In the genomic region with DNA sequence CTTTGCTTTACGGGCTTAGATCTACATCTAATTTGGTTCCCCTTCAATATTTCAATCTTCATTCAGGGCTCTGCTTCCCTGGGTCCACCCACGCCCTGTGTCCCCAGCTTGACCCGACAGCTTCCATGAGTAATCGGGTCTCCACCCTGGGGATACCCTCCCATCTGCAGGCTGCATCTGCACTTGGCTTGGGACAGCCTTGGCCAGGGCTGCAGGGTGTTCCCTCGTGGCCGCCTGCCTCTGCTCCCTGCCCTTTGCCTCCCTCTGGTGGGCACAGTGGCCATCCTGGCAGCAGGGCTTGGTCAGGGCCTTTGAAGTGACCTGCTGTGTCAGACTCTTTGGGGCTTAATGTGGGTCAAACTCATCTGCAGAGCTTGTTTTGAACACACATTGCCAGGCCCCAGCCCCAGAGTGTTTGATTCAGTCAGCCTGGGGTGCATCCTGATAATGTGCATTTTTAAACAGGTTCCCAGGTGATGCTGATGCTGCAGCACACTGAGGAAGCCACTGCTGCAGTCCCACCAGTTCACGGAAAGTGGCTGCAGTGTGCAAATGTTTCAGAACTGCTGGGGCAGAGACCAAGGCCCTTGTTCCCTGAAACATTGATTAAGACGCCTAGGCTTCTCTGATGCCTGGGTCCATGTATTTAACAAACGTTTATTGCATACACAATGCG, we compare ENCODE assay signal across 8 cellular contexts.
DNase-seq lines count a peak whose midpoint lies in the region; ATAC-seq, FAIRE-seq and TF ChIP-seq lines count a peak whose summit lies in the region.

No MANE protein-coding gene starts in this region.

- H2AFZ ChIP-seq in mammary epithelial cell (ENCODE audit: low read depth, low read length) (peak overlapping the region; percentile 33), HepG2 (ENCODE audit: low read length) (no peak overlapping the region)

- H3K27ac ChIP-seq in mammary epithelial cell (ENCODE audit: insufficient read depth, low read depth, low read length) (no peak overlapping the region), HepG2 (ENCODE audit: extremely low read length, insufficient read depth, low read length) (no peak overlapping the region)

- no peak for FAIRE-seq in HepG2 (lab: Jason Lieb, UNC)

- H4K20me1 ChIP-seq in mammary epithelial cell (ENCODE audit: insufficient read depth, low read length) (no peaks in the 10 kb centered on the region), HepG2 (ENCODE audit: insufficient read depth, low read length) (no peaks in the 10 kb centered on the region)

- peak overlapping the region; percentile 6 for H3K4me2 ChIP-seq in mammary epithelial cell (ENCODE audit: insufficient read depth, low read depth, low read length)
- H3K4me2 ChIP-seq in HepG2 (ENCODE audit: low read depth, low read length): no peak overlapping the region

- dilution Hi-C loops in mammary epithelial cell (cut with HindIII; ENCODE audit: low sequenced_read_pairs): no loop called here

- no peak overlapping the region for H3K4me3 ChIP-seq in mammary epithelial cell (replicated peaks in 1 of 3; ENCODE audit: insufficient read depth in 1 of 3, low read depth in 2 of 3, low read length in 3 of 3)
- no peak overlapping the region for H3K4me3 ChIP-seq in HepG2 (replicated peaks in 1 of 3; ENCODE audit: insufficient read depth in 1 of 3, low read depth in 2 of 3, low read length in 3 of 3)

- H3K27ac Mint-ChIP-seq in T-helper 2 cell treated with Interferon-gamma antibody and Interleukin-4, amounts not matched to agents 5 μg/mL and 100 μg/mL, for 36 hours: no peak overlapping the region
- no peak overlapping the region for H3K27ac Mint-ChIP-seq in stimulated activated naive B cell treated with anti-CD40 and anti-IgM and Interleukin-4, amounts not matched to agents 10 μg/mL and 1 μg/mL and 100 μg/mL, for 72 hours

- H3K36me3 ChIP-seq in mammary epithelial cell (ENCODE audit: insufficient read depth, low read length) (no peaks in the 10 kb centered on the region), HepG2 (replicated peaks in 1 of 2; ENCODE audit: control insufficient read depth in 1 of 2, insufficient read depth in 2 of 2, low read length in 2 of 2) (no peaks in the 10 kb centered on the region)

- intact Hi-C loops in mammary epithelial cell (cut with micrococcal nuclease) (loop anchor here (1.0 to 2.0 kb wide), 3 partner anchors 51 to 415 kb away; no protein-coding TSS in a partner anchor), HepG2 (cut with micrococcal nuclease; ENCODE audit: unreplicated experiment) (loop anchor here (2.0 to 5.0 kb wide), 2 partner anchors 51 to 293 kb away; no protein-coding TSS in a partner anchor)

- TF ChIP-seq EP300 in HepG2 (IDR thresholded peaks at IDR 0.05; ENCODE audit: low read depth in 2 of 2, low read length in 2 of 2): no peak
- TF ChIP-seq EP300 in HepG2 (CRISPR knock-in tag; IDR thresholded peaks at IDR 0.05; ENCODE audit: borderline replicate concordance): no peak

- WGBS in mammary epithelial cell (ENCODE audit: low coverage, missing lambda C conversion rate): 61% methylated on average over 9 of the region's 10 CpGs
- whole genome bisulfite sequencing in HepG2 (ENCODE audit: low lambda C conversion rate): 29% methylated on average over 9 of the region's 10 CpGs

- CTCF ChIA-PET in mammary epithelial cell (lab: Charles Lee; ENCODE audit: low non-redundant PET) (interaction anchor here (0.6 to 1.5 kb wide), 4 partner anchors 51 to 416 kb away, joined by 3 to 7 read pairs (median 3); no protein-coding TSS in a partner anchor), HepG2 (lab: Yijun Ruan, JAX; ENCODE audit: low intra/inter-chr PET ratio, low total read pairs) (interaction anchor here (4.1 kb wide), 1 partner anchor 66 kb away, joined by 40 read pairs; no protein-coding TSS in a partner anchor)

- H3K27me3 Mint-ChIP-seq in T-helper 2 cell treated with Interferon-gamma antibody and Interleukin-4, amounts not matched to agents 5 μg/mL and 100 μg/mL, for 36 hours (ENCODE audit: low read depth): no peaks in the 10 kb centered on the region
- peaks cover 0 to 4% of the 10 kb centered on the region in 2 donors for H3K27me3 Mint-ChIP-seq in stimulated activated naive B cell treated with anti-CD40 and anti-IgM and Interleukin-4, amounts not matched to agents 10 μg/mL and 1 μg/mL and 100 μg/mL, for 72 hours

- TF ChIP-seq POLR2A in HepG2 (IDR thresholded peaks at IDR 0.05; ENCODE audit: insufficient read depth in 1 of 2, low read depth in 2 of 2, low read length in 2 of 2): no peak

- peak; percentile 78 for DNase-seq in GM03348 (ENCODE audit: low spot score)
- DNase-seq in LoVo (ENCODE audit: low spot score): peak; percentile 82
- DNase-seq in mammary epithelial cell: peak; percentile 73
- DNase-seq in HepG2 (ENCODE audit: low spot score): peak; percentile 20
- DNase-seq in T-helper 2 cell: no peak
- no peak for DNase-seq in T-helper 2 cell treated with Interferon-gamma antibody and Interleukin-4, amounts not matched to agents 5 μg/mL and 100 μg/mL, for 36 hours (ENCODE audit: low spot score)
- no peak for DNase-seq in stimulated activated naive B cell treated with anti-CD40 and anti-IgM and Interleukin-4, amounts not matched to agents 10 μg/mL and 1 μg/mL and 100 μg/mL, for 72 hours
- no peak for DNase-seq in activated CD4-positive, CD25-positive, alpha-beta regulatory T cell (lab: John Stamatoyannopoulos, UW)

- H3K79me2 ChIP-seq in mammary epithelial cell (ENCODE audit: insufficient read depth, low read length): no peaks in the 10 kb centered on the region
- H3K79me2 ChIP-seq in HepG2 (ENCODE audit: insufficient read depth, low read length): no peaks in the 10 kb centered on the region

- H3K4me1 ChIP-seq in mammary epithelial cell (ENCODE audit: insufficient read depth, low read length) (peaks cover 17% of the 10 kb centered on the region), HepG2 (ENCODE audit: insufficient read depth, low read length) (peaks cover 19% of the 10 kb centered on the region)

- TF ChIP-seq RAD21 in HepG2 (CRISPR knock-in tag; IDR thresholded peaks at IDR 0.05): peak; percentile 60

- ATAC-seq in HepG2: peak; percentile 96
- ATAC-seq in stimulated activated naive B cell treated with anti-CD40 and anti-IgM and Interleukin-4, amounts not matched to agents 10 μg/mL and 1 μg/mL and 100 μg/mL, for 72 hours (replicated peaks): no peak

- H3K4me3 Mint-ChIP-seq in T-helper 2 cell treated with Interferon-gamma antibody and Interleukin-4, amounts not matched to agents 5 μg/mL and 100 μg/mL, for 36 hours: no peak overlapping the region
- H3K4me3 Mint-ChIP-seq in stimulated activated naive B cell treated with anti-CD40 and anti-IgM and Interleukin-4, amounts not matched to agents 10 μg/mL and 1 μg/mL and 100 μg/mL, for 72 hours: no peak overlapping the region

- in situ Hi-C loops in mammary epithelial cell (cut with MboI; ENCODE audit: low sequenced_read_pairs in 2 of 2): loop anchor here in 1 of 2 donors (5.0 kb wide), 1 partner anchor 52 kb away; no protein-coding TSS in a partner anchor
- in situ Hi-C loops in HepG2 (cut with HindIII; ENCODE audit: extremely low pct_ligation_motif_present, low pct_unique_long_range_greater_than_20kb): loop anchor here (5.0 kb wide), 1 partner anchor 52 kb away; no protein-coding TSS in a partner anchor

- no peaks in the 10 kb centered on the region for H3K27me3 ChIP-seq in mammary epithelial cell (ENCODE audit: insufficient read depth, low read length)
- H3K27me3 ChIP-seq in HepG2 (ENCODE audit: control insufficient read depth in 1 of 2, insufficient read depth in 2 of 2, low read length in 2 of 2): 0 out of 5 replicates have a peak, but pooled peaks cover 0 to 3% of the 10 kb centered on the region in 2 experiments

- H3K36me3 Mint-ChIP-seq in T-helper 2 cell treated with Interferon-gamma antibody and Interleukin-4, amounts not matched to agents 5 μg/mL and 100 μg/mL, for 36 hours (ENCODE audit: low read depth): no peaks in the 10 kb centered on the region
- H3K36me3 Mint-ChIP-seq in stimulated activated naive B cell treated with anti-CD40 and anti-IgM and Interleukin-4, amounts not matched to agents 10 μg/mL and 1 μg/mL and 100 μg/mL, for 72 hours: no peaks in the 10 kb centered on the region

- H3K9me3 ChIP-seq in mammary epithelial cell (replicated peaks; ENCODE audit: insufficient read depth, low read length) (no peaks in the 10 kb centered on the region), HepG2 (ENCODE audit: low read length) (no peaks in the 10 kb centered on the region)

- TF ChIP-seq CTCF in mammary epithelial cell (conservative IDR thresholded peaks at IDR 0.05 in 1 of 2, IDR thresholded peaks at IDR 0.05 in 1 of 2; ENCODE audit: extremely low read depth in 1 of 2, insufficient read depth in 1 of 2, low read depth in 1 of 2, low read length in 2 of 2) (peak; percentile 82 to 89), HepG2 (CRISPR knock-in tag; IDR thresholded peaks at IDR 0.05) (peak; percentile 87)

- H3K4me1 Mint-ChIP-seq in T-helper 2 cell treated with Interferon-gamma antibody and Interleukin-4, amounts not matched to agents 5 μg/mL and 100 μg/mL, for 36 hours (ENCODE audit: low read depth): no peaks in the 10 kb centered on the region
- no peaks in the 10 kb centered on the region for H3K4me1 Mint-ChIP-seq in stimulated activated naive B cell treated with anti-CD40 and anti-IgM and Interleukin-4, amounts not matched to agents 10 μg/mL and 1 μg/mL and 100 μg/mL, for 72 hours

- H3K9ac ChIP-seq in mammary epithelial cell (ENCODE audit: insufficient read depth, low read length): no peak overlapping the region
- H3K9ac ChIP-seq in HepG2 (ENCODE audit: insufficient read depth, low read depth, low read length): no peak overlapping the region

- no peaks in the 10 kb centered on the region for H3K9me3 Mint-ChIP-seq in T-helper 2 cell treated with Interferon-gamma antibody and Interleukin-4, amounts not matched to agents 5 μg/mL and 100 μg/mL, for 36 hours
- peaks cover 0 to 3% of the 10 kb centered on the region in 2 donors for H3K9me3 Mint-ChIP-seq in stimulated activated naive B cell treated with anti-CD40 and anti-IgM and Interleukin-4, amounts not matched to agents 10 μg/mL and 1 μg/mL and 100 μg/mL, for 72 hours

- POLR2A ChIA-PET in HepG2 (lab: Yijun Ruan, JAX): no interaction called here

- no TSS peak for BruUV-seq in mammary epithelial cell (replicated peaks; lab: Mats Ljungman, UMichigan)
- BruUV-seq in HepG2 (replicated peaks; lab: Mats Ljungman, UMichigan): no TSS peak

TF ChIP-seq in HepG2, 621 proteins besides CTCF, POLR2A, EP300 and RAD21 (continues in another document):
- no peak for TF ChIP-seq ZFP1 (CRISPR knock-in tag; IDR thresholded peaks at IDR 0.05)

Comparison
In these comparisons a context has a peak if more than half of its experiments do, and no peak if none do; other contexts are left out.
1. DNase-seq: peak in GM03348 (single experiment), LoVo (single experiment), mammary epithelial cell (single experiment) and HepG2 (single experiment); none in T-helper 2 cell (0 of 5), T-helper 2 cell treated with Interferon-gamma antibody and Interleukin-4, amounts not matched to agents 5 μg/mL and 100 μg/mL, for 36 hours (single experiment), stimulated activated naive B cell treated with anti-CD40 and anti-IgM and Interleukin-4, amounts not matched to agents 10 μg/mL and 1 μg/mL and 100 μg/mL, for 72 hours (single experiment) and activated CD4-positive, CD25-positive, alpha-beta regulatory T cell (0 of 4).